ENCODE assay signal across 15 cellular contexts in genomic region chr21:15408089-15408488, GRCh38.
DNase-seq lines count a peak whose midpoint lies in the region; ATAC-seq and TF ChIP-seq lines count a peak whose summit lies in the region.
"Had no signal": no experiment of that assay in that cellular context is flagged by ENCODE, and none has a peak within 500 bp of the region (broad histone marks: within the 10 kb centered on the region; RNA-seq: fewer than 3 reads in every experiment).

No MANE protein-coding gene starts in this region.

- no peak overlapping the region for H3K9ac ChIP-seq in endodermal cell (ENCODE audit: extremely low read depth, low read length, poor library complexity, severe bottlenecking)

- no peaks in the 10 kb centered on the region for H3K27me3 Mint-ChIP-seq in endodermal cell (ENCODE audit: insufficient read depth)
- H3K27me3 Mint-ChIP-seq: activated CD4-positive, alpha-beta memory T cell treated with anti-CD3 and anti-CD28 coated beads, Interleukin-2, amount 10 ng/mL, durations not matched to agents 7 days and 5 days; progenitor cell of endocrine pancreas had no signal

- H3K4me1 ChIP-seq in endodermal cell (ENCODE audit: control insufficient read depth, insufficient read depth, low read length): no peaks in the 10 kb centered on the region
- H3K4me1 ChIP-seq: uterus had no signal

- H3K4me3 Mint-ChIP-seq in endodermal cell: no peak overlapping the region
- H3K4me3 Mint-ChIP-seq: activated CD4-positive, alpha-beta memory T cell treated with anti-CD3 and anti-CD28 coated beads, Interleukin-2, amount 10 ng/mL, durations not matched to agents 7 days and 5 days; T-helper 2 cell treated with Interferon-gamma antibody and Interleukin-4, amounts not matched to agents 5 μg/mL and 100 μg/mL, for 36 hours had no signal

- H3K4me3 ChIP-seq in GM12865 (ENCODE audit: low read depth, low read length) (no peak overlapping the region), endodermal cell (ENCODE audit: low read length) (no peak overlapping the region)
- H3K4me3 ChIP-seq: uterus had no signal

- no peak overlapping the region for H3K27ac Mint-ChIP-seq in endodermal cell
- H3K27ac Mint-ChIP-seq: activated CD4-positive, alpha-beta memory T cell treated with anti-CD3 and anti-CD28 coated beads, Interleukin-2, amount 10 ng/mL, durations not matched to agents 7 days and 5 days; progenitor cell of endocrine pancreas; T-helper 2 cell treated with Interferon-gamma antibody and Interleukin-4, amounts not matched to agents 5 μg/mL and 100 μg/mL, for 36 hours had no signal

- H3K9me3 Mint-ChIP-seq in endodermal cell: peaks cover 15% of the 10 kb centered on the region
- H3K9me3 Mint-ChIP-seq: activated CD4-positive, alpha-beta memory T cell treated with anti-CD3 and anti-CD28 coated beads, Interleukin-2, amount 10 ng/mL, durations not matched to agents 7 days and 5 days had no signal

- 97 to 100% methylated on average over 2 of the region's 2 CpGs for WGBS in endodermal cell (ENCODE audit: insufficient coverage in 1 of 2, insufficient read length in 1 of 2), 2 experiments

- H3K9me3 ChIP-seq in endodermal cell (ENCODE audit: control insufficient read depth, low read length): peaks cover 12% of the 10 kb centered on the region
- H3K9me3 ChIP-seq: uterus had no signal

- peaks cover 2% of the 10 kb centered on the region for H3K36me3 Mint-ChIP-seq in endodermal cell (ENCODE audit: low read depth)

- TF ChIP-seq CTCF in GM12865 (IDR thresholded peaks at IDR 0.05; ENCODE audit: insufficient read depth, low read depth, low read length, missing control alignments) (no peak), endodermal cell (conservative IDR thresholded peaks at IDR 0.05) (no peak)

- no peak overlapping the region for H3K27ac ChIP-seq in endodermal cell (ENCODE audit: low read depth, low read length)
- H3K27ac ChIP-seq: brain microvascular endothelial cell, uterus had no signal

- H3K4me1 Mint-ChIP-seq in endodermal cell: peaks cover 16% of the 10 kb centered on the region
- H3K4me1 Mint-ChIP-seq: activated CD4-positive, alpha-beta memory T cell treated with anti-CD3 and anti-CD28 coated beads, Interleukin-2, amount 10 ng/mL, durations not matched to agents 7 days and 5 days had no signal

- DNase-seq in GM12865 (ENCODE audit: low read depth) (peak; percentile 80), hypothalamus (lab: John Stamatoyannopoulos, UW) (no peak), endodermal cell (no peak), NCI-H2107 (lab: John Stamatoyannopoulos, UW) (no peak)
- DNase-seq: activated CD4-positive, alpha-beta memory T cell treated with anti-CD3 and anti-CD28 coated beads, Interleukin-2, amount 10 ng/mL, durations not matched to agents 7 days and 5 days; activated naive CD4-positive, alpha-beta T cell treated with Interleukin-2 at 50 U/mL for 16 hours; brain microvascular endothelial cell; H7; uterus had no signal

- peak; percentile 53 for ATAC-seq in GM19328 (IDR thresholded peaks at IDR 0.05; ENCODE audit: unreplicated experiment)
- peak; percentile 82 for ATAC-seq in HG02642 (IDR thresholded peaks at IDR 0.05; ENCODE audit: poor library complexity, unreplicated experiment)
- peak; percentile 75 for ATAC-seq in HG03460 (IDR thresholded peaks at IDR 0.05; ENCODE audit: unreplicated experiment)
- no peak for ATAC-seq in HG03196 (IDR thresholded peaks at IDR 0.05; ENCODE audit: unreplicated experiment)

- H3K36me3 ChIP-seq in endodermal cell (ENCODE audit: control insufficient read depth, insufficient read depth, low read length): no peaks in the 10 kb centered on the region
- H3K36me3 ChIP-seq: brain microvascular endothelial cell, uterus had no signal

- no peaks in the 10 kb centered on the region for H3K27me3 ChIP-seq in endodermal cell (ENCODE audit: control insufficient read depth, insufficient read depth, low read length, poor library complexity, severe bottlenecking)
- H3K27me3 ChIP-seq: brain microvascular endothelial cell, uterus had no signal
